ENCODE assay signal across 10 cellular contexts in genomic region chr5:157269165-157269671, GRCh38. TPM values are rescaled to one million over a fixed set of nuclear protein-coding genes. Genes with fewer than 3 reads are reported as not detected.
DNase-seq lines count a peak whose midpoint lies in the region; ATAC-seq and TF ChIP-seq lines count a peak whose summit lies in the region.
"Had no signal": no experiment of that assay in that cellular context is flagged by ENCODE, and none has a peak within 500 bp of the region (broad histone marks: within the 10 kb centered on the region; RNA-seq: fewer than 3 reads in every experiment).

No MANE protein-coding gene starts in this region.

- H3K27me3 Mint-ChIP-seq in stimulated activated naive CD8-positive, alpha-beta T cell treated with anti-CD3 and anti-CD28 coated beads, Interleukin-15, Interleukin-2, amounts not matched to agents 100 ng/mL and 50 ng/mL, for 24 hours: no peaks in the 10 kb centered on the region
- H3K27me3 Mint-ChIP-seq in T-helper 17 cell: no peaks in the 10 kb centered on the region

- no peaks in the 10 kb centered on the region for H3K27me3 ChIP-seq in tibial nerve

- H3K36me3 ChIP-seq in tibial nerve: no peaks in the 10 kb centered on the region

- no peaks in the 10 kb centered on the region for H3K9me3 Mint-ChIP-seq in stimulated activated naive CD8-positive, alpha-beta T cell treated with anti-CD3 and anti-CD28 coated beads, Interleukin-15, Interleukin-2, amounts not matched to agents 100 ng/mL and 50 ng/mL, for 24 hours

- DNase-seq in stimulated activated naive CD8-positive, alpha-beta T cell treated with anti-CD3 and anti-CD28 coated beads, Interleukin-15, Interleukin-2, amounts not matched to agents 100 U/mL and 50 U/mL, for 24 hours: no peak
- DNase-seq in T-helper 17 cell: no peak
- peak; percentile 66 for DNase-seq in iPS-NIHi7 (ENCODE audit: extremely low spot score)
- no peak for DNase-seq in stimulated activated CD4-positive, alpha-beta T cell treated with anti-CD3 and anti-CD28 coated beads, Interleukin-15, amount 100 ng/mL, for 24 hours
- DNase-seq in tibial nerve (ENCODE audit: low spot score in 2 of 2): no peak
- DNase-seq: occipital lobe, OCI-M1 had no signal

- peaks cover 92% of the 10 kb centered on the region for H3K4me1 Mint-ChIP-seq in stimulated activated naive CD8-positive, alpha-beta T cell treated with anti-CD3 and anti-CD28 coated beads, Interleukin-15, Interleukin-2, amounts not matched to agents 100 ng/mL and 50 ng/mL, for 24 hours (ENCODE audit: low read depth)
- peaks cover 72% of the 10 kb centered on the region for H3K4me1 Mint-ChIP-seq in T-helper 17 cell

- H3K36me3 Mint-ChIP-seq in stimulated activated naive CD8-positive, alpha-beta T cell treated with anti-CD3 and anti-CD28 coated beads, Interleukin-15, Interleukin-2, amounts not matched to agents 100 ng/mL and 50 ng/mL, for 24 hours (ENCODE audit: low read depth): peaks cover 44% of the 10 kb centered on the region
- H3K36me3 Mint-ChIP-seq in T-helper 17 cell (ENCODE audit: low read depth): peaks cover 2% of the 10 kb centered on the region

- no peak for TF ChIP-seq POLR2A in tibial nerve (IDR thresholded peaks at IDR 0.05)

- H3K4me3 ChIP-seq in tibial nerve: no peak overlapping the region

- peak overlapping the region; percentile 96 for H3K27ac Mint-ChIP-seq in stimulated activated naive CD8-positive, alpha-beta T cell treated with anti-CD3 and anti-CD28 coated beads, Interleukin-15, Interleukin-2, amounts not matched to agents 100 ng/mL and 50 ng/mL, for 24 hours
- H3K27ac Mint-ChIP-seq in T-helper 17 cell: peak overlapping the region; percentile 100

- TF ChIP-seq EP300 in tibial nerve (IDR thresholded peaks at IDR 0.05): no peak

- H3K9me3 ChIP-seq in T-helper 17 cell (ENCODE audit: control insufficient read depth, low read length, poor library complexity, severe bottlenecking) (no peaks in the 10 kb centered on the region), tibial nerve (no peaks in the 10 kb centered on the region)

- TF ChIP-seq CTCF in tibial nerve (IDR thresholded peaks at IDR 0.05): no peak

- 75 to 84% methylated on average over 6 of the region's 6 CpGs for WGBS in tibial nerve, 2 donors

- no peak for ATAC-seq in stimulated activated naive CD8-positive, alpha-beta T cell treated with anti-CD3 and anti-CD28 coated beads, Interleukin-15, Interleukin-2, amounts not matched to agents 100 U/mL and 50 U/mL, for 24 hours
- ATAC-seq in T-helper 17 cell (no peak), GM19035 (IDR thresholded peaks at IDR 0.05; ENCODE audit: unreplicated experiment) (no peak), GM21367 (IDR thresholded peaks at IDR 0.05; ENCODE audit: unreplicated experiment) (no peak)

- H3K4me1 ChIP-seq in tibial nerve: peaks cover 0 to 28% (median 16%) of the 10 kb centered on the region in 4 donors

- peak overlapping the region; percentile 82 for H3K4me3 Mint-ChIP-seq in stimulated activated naive CD8-positive, alpha-beta T cell treated with anti-CD3 and anti-CD28 coated beads, Interleukin-15, Interleukin-2, amounts not matched to agents 100 ng/mL and 50 ng/mL, for 24 hours
- H3K4me3 Mint-ChIP-seq in T-helper 17 cell: peak overlapping the region; percentile 93

- peak overlapping the region in 1 of 4 donors; percentile 8 for H3K27ac ChIP-seq in tibial nerve

RNA-seq across cellular contexts. Expression of gene CYFIP2, which starts 3.3 kb away (rescaled TPM):
- total RNA-seq in T-helper 17 cell (100 to 1,000 TPM; 363 to 389 TPM), tibial nerve (10 to 100 TPM; 14.4 to 27.3 (median 18.0) TPM)

Comparison
In these comparisons a context has a peak if more than half of its experiments do, and no peak if none do; other contexts are left out.
1. RNA of gene CYFIP2, which starts 3.3 kb away (total RNA-seq): 363 to 389 TPM in T-helper 17 cell; 14.4 to 27.3 TPM in tibial nerve; every median in the first group is over 10 times any median in the second.